ENCODE assay signal across 35 cellular contexts in genomic region chr9:106727969-106728368, GRCh38.
"Had no signal": no experiment of that assay in that cellular context is flagged by ENCODE, and none has a peak within 500 bp of the region (broad histone marks: within the 10 kb centered on the region; RNA-seq: fewer than 3 reads in every experiment).

No MANE protein-coding gene starts in this region.

- H3K4me1 ChIP-seq: ascending aorta, breast epithelium had no signal

- H3K4me3 ChIP-seq: ascending aorta, breast epithelium had no signal

- H3K27ac Mint-ChIP-seq: activated B cell treated with CpG ODN at 0.5 μM for 24 hours; activated CD4-positive, alpha-beta memory T cell treated with anti-CD3 and anti-CD28 coated beads, Interleukin-2, amount 10 ng/mL, durations not matched to agents 7 days and 5 days; activated CD4-positive, alpha-beta T cell treated with anti-CD3 and anti-CD28 coated beads, Interleukin-2, amount 10 ng/mL, durations not matched to agents 7 days and 5 days; activated CD8-positive, alpha-beta memory T cell treated with anti-CD3 and anti-CD28 coated beads, Interleukin-2, amount 10 ng/mL, durations not matched to agents 7 days and 5 days; activated CD8-positive, alpha-beta T cell treated with anti-CD3 and anti-CD28 coated beads, Interleukin-2, amount 10 ng/mL, durations not matched to agents 7 days and 5 days; activated naive CD4-positive, alpha-beta T cell treated with anti-CD3 and anti-CD28 coated beads, Interleukin-2, amount 10 ng/mL, durations not matched to agents 7 days and 5 days; activated naive CD4-positive, alpha-beta T cell treated with anti-CD3 and anti-CD28 coated beads, Interleukin-2, amount 50 U/mL, for 24 hours; activated naive CD8-positive, alpha-beta T cell; activated naive CD8-positive, alpha-beta T cell treated with anti-CD3 and anti-CD28 coated beads, Interleukin-2, amount 10 ng/mL, durations not matched to agents 7 days and 5 days; activated naive CD8-positive, alpha-beta T cell treated with anti-CD3 and anti-CD28 coated beads, Interleukin-2, amount 50 U/mL, for 24 hours; activated T-cell treated with anti-CD3 and anti-CD28 coated beads, Interleukin-2, amount 50 U/mL, for 24 hours; activated T-helper 2 cell treated with anti-CD3 and anti-CD28 coated beads, Interferon-gamma antibody, Interleukin-2, Interleukin-4, amounts not matched to agents 10 μg/mL and 5 μg/mL and 100 μg/mL, durations not matched to agents 14 hours and 24 hours and 36 hours; T-helper 1 cell treated with Interleukin-12 subunit alpha and Interleukin-12 subunit beta and Interleukin-4 antibody, amounts not matched to agents 30 μg/mL and 1 μg/mL, for 36 hours; T-helper 2 cell treated with Interferon-gamma antibody and Interleukin-4, amounts not matched to agents 5 μg/mL and 100 μg/mL, for 36 hours had no signal

- H3K36me3 Mint-ChIP-seq: activated CD8-positive, alpha-beta memory T cell treated with anti-CD3 and anti-CD28 coated beads, Interleukin-2, amount 10 ng/mL, durations not matched to agents 7 days and 5 days; activated naive CD4-positive, alpha-beta T cell treated with anti-CD3 and anti-CD28 coated beads, Interleukin-2, amount 10 ng/mL, durations not matched to agents 7 days and 5 days; activated naive CD4-positive, alpha-beta T cell treated with anti-CD3 and anti-CD28 coated beads, Interleukin-2, amount 50 U/mL, for 24 hours; activated naive CD8-positive, alpha-beta T cell; activated naive CD8-positive, alpha-beta T cell treated with anti-CD3 and anti-CD28 coated beads, Interleukin-2, amount 10 ng/mL, durations not matched to agents 7 days and 5 days had no signal

- FAIRE-seq: TTC549 had no signal

- H3K27me3 ChIP-seq: ascending aorta, brain microvascular endothelial cell, breast epithelium had no signal

- H3K27ac ChIP-seq: ascending aorta, brain microvascular endothelial cell, breast epithelium, VCaP had no signal

- H3K9me3 ChIP-seq: ascending aorta, breast epithelium had no signal

- H3K9me3 Mint-ChIP-seq: activated B cell treated with CpG ODN at 0.5 μM for 24 hours; activated CD4-positive, alpha-beta T cell treated with anti-CD3 and anti-CD28 coated beads, Interleukin-2, amount 10 ng/mL, durations not matched to agents 7 days and 5 days; activated naive CD4-positive, alpha-beta T cell treated with anti-CD3 and anti-CD28 coated beads, Interleukin-2, amount 10 ng/mL, durations not matched to agents 7 days and 5 days; activated naive CD8-positive, alpha-beta T cell treated with anti-CD3 and anti-CD28 coated beads, Interleukin-2, amount 50 U/mL, for 24 hours; activated T-cell treated with anti-CD3 and anti-CD28 coated beads, Interleukin-2, amount 50 U/mL, for 24 hours; activated T-helper 2 cell treated with anti-CD3 and anti-CD28 coated beads, Interferon-gamma antibody, Interleukin-2, Interleukin-4, amounts not matched to agents 10 μg/mL and 5 μg/mL and 100 μg/mL, durations not matched to agents 14 hours and 24 hours and 36 hours; T-helper 1 cell treated with Interleukin-12 subunit alpha and Interleukin-12 subunit beta and Interleukin-4 antibody, amounts not matched to agents 30 μg/mL and 1 μg/mL, for 36 hours had no signal

- H3K4me3 Mint-ChIP-seq: activated B cell treated with CpG ODN at 0.5 μM for 24 hours; activated CD4-positive, alpha-beta memory T cell treated with anti-CD3 and anti-CD28 coated beads, Interleukin-2, amount 10 ng/mL, durations not matched to agents 7 days and 5 days; activated CD4-positive, alpha-beta T cell treated with anti-CD3 and anti-CD28 coated beads, Interleukin-2, amount 10 ng/mL, durations not matched to agents 7 days and 5 days; activated CD8-positive, alpha-beta memory T cell treated with anti-CD3 and anti-CD28 coated beads, Interleukin-2, amount 10 ng/mL, durations not matched to agents 7 days and 5 days; activated CD8-positive, alpha-beta T cell treated with anti-CD3 and anti-CD28 coated beads, Interleukin-2, amount 10 ng/mL, durations not matched to agents 7 days and 5 days; activated naive CD4-positive, alpha-beta T cell treated with anti-CD3 and anti-CD28 coated beads, Interleukin-2, amount 10 ng/mL, durations not matched to agents 7 days and 5 days; activated naive CD4-positive, alpha-beta T cell treated with anti-CD3 and anti-CD28 coated beads, Interleukin-2, amount 50 U/mL, for 24 hours; activated naive CD8-positive, alpha-beta T cell; activated naive CD8-positive, alpha-beta T cell treated with anti-CD3 and anti-CD28 coated beads, Interleukin-2, amount 10 ng/mL, durations not matched to agents 7 days and 5 days; activated naive CD8-positive, alpha-beta T cell treated with anti-CD3 and anti-CD28 coated beads, Interleukin-2, amount 50 U/mL, for 24 hours; activated T-cell treated with anti-CD3 and anti-CD28 coated beads, Interleukin-2, amount 50 U/mL, for 24 hours; T-helper 1 cell treated with Interleukin-12 subunit alpha and Interleukin-12 subunit beta and Interleukin-4 antibody, amounts not matched to agents 30 μg/mL and 1 μg/mL, for 36 hours; T-helper 2 cell treated with Interferon-gamma antibody and Interleukin-4, amounts not matched to agents 5 μg/mL and 100 μg/mL, for 36 hours had no signal

- H3K27me3 Mint-ChIP-seq: activated B cell treated with CpG ODN at 0.5 μM for 24 hours; activated CD4-positive, alpha-beta memory T cell treated with anti-CD3 and anti-CD28 coated beads, Interleukin-2, amount 10 ng/mL, durations not matched to agents 7 days and 5 days; activated CD4-positive, alpha-beta T cell treated with anti-CD3 and anti-CD28 coated beads, Interleukin-2, amount 10 ng/mL, durations not matched to agents 7 days and 5 days; activated CD8-positive, alpha-beta memory T cell treated with anti-CD3 and anti-CD28 coated beads, Interleukin-2, amount 10 ng/mL, durations not matched to agents 7 days and 5 days; activated naive CD4-positive, alpha-beta T cell treated with anti-CD3 and anti-CD28 coated beads, Interleukin-2, amount 10 ng/mL, durations not matched to agents 7 days and 5 days; activated naive CD4-positive, alpha-beta T cell treated with anti-CD3 and anti-CD28 coated beads, Interleukin-2, amount 50 U/mL, for 24 hours; activated naive CD8-positive, alpha-beta T cell treated with anti-CD3 and anti-CD28 coated beads, Interleukin-2, amount 10 ng/mL, durations not matched to agents 7 days and 5 days; activated T-cell treated with anti-CD3 and anti-CD28 coated beads, Interleukin-2, amount 50 U/mL, for 24 hours had no signal

- ATAC-seq: activated CD8-positive, alpha-beta memory T cell treated with anti-CD3 and anti-CD28 coated beads, Interleukin-2, amount 10 ng/mL, durations not matched to agents 7 days and 5 days; activated CD8-positive, alpha-beta T cell treated with anti-CD3 and anti-CD28 coated beads, Interleukin-2, amount 10 ng/mL, durations not matched to agents 7 days and 5 days; activated naive CD8-positive, alpha-beta T cell treated with anti-CD3 and anti-CD28 coated beads, Interleukin-2, amount 50 U/mL, for 24 hours had no signal

- H3K4me1 Mint-ChIP-seq: activated B cell treated with CpG ODN at 0.5 μM for 24 hours; activated CD4-positive, alpha-beta memory T cell treated with anti-CD3 and anti-CD28 coated beads, Interleukin-2, amount 10 ng/mL, durations not matched to agents 7 days and 5 days; activated CD4-positive, alpha-beta T cell treated with anti-CD3 and anti-CD28 coated beads, Interleukin-2, amount 10 ng/mL, durations not matched to agents 7 days and 5 days; activated CD8-positive, alpha-beta memory T cell treated with anti-CD3 and anti-CD28 coated beads, Interleukin-2, amount 10 ng/mL, durations not matched to agents 7 days and 5 days; activated naive CD4-positive, alpha-beta T cell treated with anti-CD3 and anti-CD28 coated beads, Interleukin-2, amount 10 ng/mL, durations not matched to agents 7 days and 5 days; activated naive CD4-positive, alpha-beta T cell treated with anti-CD3 and anti-CD28 coated beads, Interleukin-2, amount 50 U/mL, for 24 hours; activated naive CD8-positive, alpha-beta T cell treated with anti-CD3 and anti-CD28 coated beads, Interleukin-2, amount 10 ng/mL, durations not matched to agents 7 days and 5 days; activated naive CD8-positive, alpha-beta T cell treated with anti-CD3 and anti-CD28 coated beads, Interleukin-2, amount 50 U/mL, for 24 hours had no signal

- DNase-seq: activated B cell treated with CpG ODN at 0.5 μM for 24 hours; activated CD4-positive, alpha-beta memory T cell treated with anti-CD3 and anti-CD28 coated beads, Interleukin-2, amount 10 ng/mL, durations not matched to agents 7 days and 5 days; activated CD4-positive, alpha-beta T cell treated with anti-CD3 and anti-CD28 coated beads for 4 hours; activated CD4-positive, alpha-beta T cell treated with anti-CD3 and anti-CD28 coated beads, Interleukin-2, amount 10 ng/mL, durations not matched to agents 7 days and 5 days; activated CD4-positive, alpha-beta T cell treated with anti-CD3 and anti-CD28 coated beads, Interleukin-2, amount 50 U/mL, for 48 hours; activated CD4-positive, CD25-positive, alpha-beta regulatory T cell treated with anti-CD3 and anti-CD28 coated beads, Interleukin-2, amount 50 U/mL, for 72 hours; activated CD8-positive, alpha-beta memory T cell treated with anti-CD3 and anti-CD28 coated beads for 24 hours; activated CD8-positive, alpha-beta memory T cell treated with anti-CD3 and anti-CD28 coated beads, Interleukin-2, amount 10 ng/mL, durations not matched to agents 7 days and 5 days; activated CD8-positive, alpha-beta memory T cell treated with anti-CD3 and anti-CD28 coated beads, Interleukin-2, amount 50 U/mL, for 48 hours; activated CD8-positive, alpha-beta T cell treated with anti-CD3 and anti-CD28 coated beads, Interleukin-2, amount 10 ng/mL, durations not matched to agents 7 days and 5 days; activated effector memory CD4-positive, alpha-beta T cell treated with Interleukin-2 at 50 U/mL for 16 hours; activated gamma-delta T cell; activated naive CD4-positive, alpha-beta T cell treated with anti-CD3 and anti-CD28 coated beads, Interleukin-2, amount 10 ng/mL, durations not matched to agents 7 days and 5 days; activated naive CD4-positive, alpha-beta T cell treated with Interleukin-2 at 50 U/mL for 16 hours; activated naive CD8-positive, alpha-beta T cell treated with anti-CD3 and anti-CD28 coated beads, Interleukin-2, amount 10 ng/mL, durations not matched to agents 7 days and 5 days; activated naive CD8-positive, alpha-beta T cell treated with anti-CD3 and anti-CD28 coated beads, Interleukin-2, amount 50 U/mL, for 24 hours; activated T-cell treated with anti-CD3 and anti-CD28 coated beads, Interleukin-2, amount 50 U/mL, for 24 hours; activated T-cell treated with anti-CD3 and anti-CD28 coated beads, Interleukin-2, amount 50 U/mL, for 48 hours; amygdala; anterior cingulate cortex; brain microvascular endothelial cell; central memory CD4-positive, alpha-beta T cell; SW 1271; T-helper 1 cell; T-helper 2 cell; T-helper 9 cell had no signal

- H3K36me3 ChIP-seq: ascending aorta, brain microvascular endothelial cell, breast epithelium had no signal
